In the genomic region with DNA sequence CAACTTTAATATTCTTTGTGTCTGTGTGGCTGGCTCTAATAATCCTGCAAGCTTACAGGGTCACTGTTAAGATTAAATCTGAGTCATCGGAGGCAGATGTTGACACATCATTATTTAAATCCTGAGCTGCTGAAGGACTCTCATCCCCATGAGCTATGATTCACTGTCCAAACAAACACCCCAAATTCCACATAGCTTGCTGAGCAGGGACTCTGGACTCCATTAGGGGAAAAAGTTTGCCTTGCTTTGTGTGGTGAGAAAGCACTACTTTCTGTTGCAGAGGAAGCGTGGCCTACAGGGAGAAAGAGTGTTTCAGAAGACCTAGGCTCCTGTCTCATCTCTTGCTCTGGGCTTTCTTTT, we compare ENCODE assay signal across 1 cellular context.
TF ChIP-seq lines count a peak whose summit lies in the region.

No MANE protein-coding gene starts in this region.

TF ChIP-seq in HepG2, 621 proteins besides CTCF, POLR2A, EP300 and RAD21 (continued from another document and continues in another):
- TF ChIP-seq, protein P1, sequence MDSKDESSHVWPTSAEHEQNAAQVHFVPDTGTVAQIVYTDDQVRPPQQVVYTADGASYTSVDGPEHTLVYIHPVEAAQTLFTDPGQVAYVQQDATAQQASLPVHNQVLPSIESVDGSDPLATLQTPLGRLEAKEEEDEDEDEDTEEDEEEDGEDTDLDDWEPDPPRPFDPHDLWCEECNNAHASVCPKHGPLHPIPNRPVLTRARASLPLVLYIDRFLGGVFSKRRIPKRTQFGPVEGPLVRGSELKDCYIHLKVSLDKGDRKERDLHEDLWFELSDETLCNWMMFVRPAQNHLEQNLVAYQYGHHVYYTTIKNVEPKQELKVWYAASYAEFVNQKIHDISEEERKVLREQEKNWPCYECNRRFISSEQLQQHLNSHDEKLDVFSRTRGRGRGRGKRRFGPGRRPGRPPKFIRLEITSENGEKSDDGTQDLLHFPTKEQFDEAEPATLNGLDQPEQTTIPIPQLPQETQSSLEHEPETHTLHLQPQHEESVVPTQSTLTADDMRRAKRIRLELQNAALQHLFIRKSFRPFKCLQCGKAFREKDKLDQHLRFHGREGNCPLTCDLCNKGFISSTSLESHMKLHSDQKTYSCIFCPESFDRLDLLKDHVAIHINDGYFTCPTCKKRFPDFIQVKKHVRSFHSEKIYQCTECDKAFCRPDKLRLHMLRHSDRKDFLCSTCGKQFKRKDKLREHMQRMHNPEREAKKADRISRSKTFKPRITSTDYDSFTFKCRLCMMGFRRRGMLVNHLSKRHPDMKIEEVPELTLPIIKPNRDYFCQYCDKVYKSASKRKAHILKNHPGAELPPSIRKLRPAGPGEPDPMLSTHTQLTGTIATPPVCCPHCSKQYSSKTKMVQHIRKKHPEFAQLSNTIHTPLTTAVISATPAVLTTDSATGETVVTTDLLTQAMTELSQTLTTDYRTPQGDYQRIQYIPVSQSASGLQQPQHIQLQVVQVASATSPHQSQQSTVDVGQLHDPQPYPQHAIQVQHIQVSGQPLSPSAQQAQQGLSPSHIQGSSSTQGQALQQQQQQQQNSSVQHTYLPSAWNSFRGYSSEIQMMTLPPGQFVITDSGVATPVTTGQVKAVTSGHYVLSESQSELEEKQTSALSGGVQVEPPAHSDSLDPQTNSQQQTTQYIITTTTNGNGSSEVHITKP (CRISPR knock-in tag; IDR thresholded peaks at IDR 0.05; ENCODE audit: low read depth), result peak; percentile 42; the same call in 1 of the 2 replicates
- TF ChIP-seq ZNF567 (CRISPR knock-in tag; IDR thresholded peaks at IDR 0.05; ENCODE audit: borderline replicate concordance), result no peak
- TF ChIP-seq ZNF850 (CRISPR knock-in tag; conservative IDR thresholded peaks at IDR 0.05), result no peak
- TF ChIP-seq ZKSCAN5 (CRISPR knock-in tag; IDR thresholded peaks at IDR 0.05), result no peak
- peak; percentile 41; the same call in 1 of the 2 replicates for TF ChIP-seq NFE2L2 (IDR thresholded peaks at IDR 0.05; ENCODE audit: low read length)
- 0 out of 2 replicates have a peak, but pooled peaks have one; percentile 16 for TF ChIP-seq ZNF629 (CRISPR knock-in tag; conservative IDR thresholded peaks at IDR 0.05)
- peak; percentile 91 for TF ChIP-seq SMARCE1 (IDR thresholded peaks at IDR 0.05; ENCODE audit: borderline replicate concordance)
- TF ChIP-seq, protein P2, sequence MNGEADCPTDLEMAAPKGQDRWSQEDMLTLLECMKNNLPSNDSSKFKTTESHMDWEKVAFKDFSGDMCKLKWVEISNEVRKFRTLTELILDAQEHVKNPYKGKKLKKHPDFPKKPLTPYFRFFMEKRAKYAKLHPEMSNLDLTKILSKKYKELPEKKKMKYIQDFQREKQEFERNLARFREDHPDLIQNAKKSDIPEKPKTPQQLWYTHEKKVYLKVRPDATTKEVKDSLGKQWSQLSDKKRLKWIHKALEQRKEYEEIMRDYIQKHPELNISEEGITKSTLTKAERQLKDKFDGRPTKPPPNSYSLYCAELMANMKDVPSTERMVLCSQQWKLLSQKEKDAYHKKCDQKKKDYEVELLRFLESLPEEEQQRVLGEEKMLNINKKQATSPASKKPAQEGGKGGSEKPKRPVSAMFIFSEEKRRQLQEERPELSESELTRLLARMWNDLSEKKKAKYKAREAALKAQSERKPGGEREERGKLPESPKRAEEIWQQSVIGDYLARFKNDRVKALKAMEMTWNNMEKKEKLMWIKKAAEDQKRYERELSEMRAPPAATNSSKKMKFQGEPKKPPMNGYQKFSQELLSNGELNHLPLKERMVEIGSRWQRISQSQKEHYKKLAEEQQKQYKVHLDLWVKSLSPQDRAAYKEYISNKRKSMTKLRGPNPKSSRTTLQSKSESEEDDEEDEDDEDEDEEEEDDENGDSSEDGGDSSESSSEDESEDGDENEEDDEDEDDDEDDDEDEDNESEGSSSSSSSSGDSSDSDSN (CRISPR knock-in tag; IDR thresholded peaks at IDR 0.05), result no peak
- TF ChIP-seq GABPB1 (CRISPR knock-in tag; IDR thresholded peaks at IDR 0.05), result no peak
- TF ChIP-seq, protein P3, sequence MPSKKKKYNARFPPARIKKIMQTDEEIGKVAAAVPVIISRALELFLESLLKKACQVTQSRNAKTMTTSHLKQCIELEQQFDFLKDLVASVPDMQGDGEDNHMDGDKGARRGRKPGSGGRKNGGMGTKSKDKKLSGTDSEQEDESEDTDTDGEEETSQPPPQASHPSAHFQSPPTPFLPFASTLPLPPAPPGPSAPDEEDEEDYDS (CRISPR knock-in tag; IDR thresholded peaks at IDR 0.05), result peak; percentile 56; the same call in 1 of the 2 replicates
- TF ChIP-seq SKI (IDR thresholded peaks at IDR 0.05; ENCODE audit: partially characterized antibody), result peak; percentile 50
- TF ChIP-seq ZNF446 (CRISPR knock-in tag; IDR thresholded peaks at IDR 0.05), result no peak
- peak; percentile 54; the same call in 1 of the 2 replicates for TF ChIP-seq TCF7 (IDR thresholded peaks at IDR 0.05; ENCODE audit: low read depth)
- TF ChIP-seq NONO (IDR thresholded peaks at IDR 0.05), result no peak
- TF ChIP-seq NONO (CRISPR knock-in tag; conservative IDR thresholded peaks at IDR 0.05), result peak; percentile 64; the same call in 1 of the 2 replicates
- peak; percentile 83; the same call in 1 of the 2 replicates for TF ChIP-seq ZSCAN9 (CRISPR knock-in tag; IDR thresholded peaks at IDR 0.05; ENCODE audit: borderline replicate concordance)
- no peak for TF ChIP-seq ZNF550 (CRISPR knock-in tag; IDR thresholded peaks at IDR 0.05; ENCODE audit: borderline replicate concordance)
- TF ChIP-seq SRF (IDR thresholded peaks at IDR 0.05; ENCODE audit: low read depth, low read length), result peak; percentile 15; the same call in 1 of the 2 replicates
- peak; percentile 61; the same call in 1 of the 2 replicates for TF ChIP-seq MEIS1 (CRISPR knock-in tag; IDR thresholded peaks at IDR 0.05; ENCODE audit: borderline replicate concordance)
- TF ChIP-seq NFYC (CRISPR knock-in tag; IDR thresholded peaks at IDR 0.05), result no peak; the same call in 1 of the 2 replicates
- 0 out of 2 replicates have a peak, but pooled peaks have one; percentile 34 for TF ChIP-seq ZMYM3 (CRISPR knock-in tag; IDR thresholded peaks at IDR 0.05)
- TF ChIP-seq CCDC6 (CRISPR knock-in tag; IDR thresholded peaks at IDR 0.05), result peak; percentile 37; the same call in 1 of the 2 replicates
- peak; percentile 38; the same call in 1 of the 2 replicates for TF ChIP-seq CBX5 (CRISPR knock-in tag; IDR thresholded peaks at IDR 0.05; ENCODE audit: borderline replicate concordance)
- TF ChIP-seq, protein P4, sequence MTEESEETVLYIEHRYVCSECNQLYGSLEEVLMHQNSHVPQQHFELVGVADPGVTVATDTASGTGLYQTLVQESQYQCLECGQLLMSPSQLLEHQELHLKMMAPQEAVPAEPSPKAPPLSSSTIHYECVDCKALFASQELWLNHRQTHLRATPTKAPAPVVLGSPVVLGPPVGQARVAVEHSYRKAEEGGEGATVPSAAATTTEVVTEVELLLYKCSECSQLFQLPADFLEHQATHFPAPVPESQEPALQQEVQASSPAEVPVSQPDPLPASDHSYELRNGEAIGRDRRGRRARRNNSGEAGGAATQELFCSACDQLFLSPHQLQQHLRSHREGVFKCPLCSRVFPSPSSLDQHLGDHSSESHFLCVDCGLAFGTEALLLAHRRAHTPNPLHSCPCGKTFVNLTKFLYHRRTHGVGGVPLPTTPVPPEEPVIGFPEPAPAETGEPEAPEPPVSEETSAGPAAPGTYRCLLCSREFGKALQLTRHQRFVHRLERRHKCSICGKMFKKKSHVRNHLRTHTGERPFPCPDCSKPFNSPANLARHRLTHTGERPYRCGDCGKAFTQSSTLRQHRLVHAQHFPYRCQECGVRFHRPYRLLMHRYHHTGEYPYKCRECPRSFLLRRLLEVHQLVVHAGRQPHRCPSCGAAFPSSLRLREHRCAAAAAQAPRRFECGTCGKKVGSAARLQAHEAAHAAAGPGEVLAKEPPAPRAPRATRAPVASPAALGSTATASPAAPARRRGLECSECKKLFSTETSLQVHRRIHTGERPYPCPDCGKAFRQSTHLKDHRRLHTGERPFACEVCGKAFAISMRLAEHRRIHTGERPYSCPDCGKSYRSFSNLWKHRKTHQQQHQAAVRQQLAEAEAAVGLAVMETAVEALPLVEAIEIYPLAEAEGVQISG (CRISPR knock-in tag; IDR thresholded peaks at IDR 0.05), result peak; percentile 56
- TF ChIP-seq MEF2D (CRISPR knock-in tag; IDR thresholded peaks at IDR 0.05), result 0 out of 2 replicates have a peak, but pooled peaks have one; percentile 55
- no peak for TF ChIP-seq IKZF1 (IDR thresholded peaks at IDR 0.05)
- peak; percentile 96 for TF ChIP-seq HMG20B (CRISPR knock-in tag; conservative IDR thresholded peaks at IDR 0.05)
- TF ChIP-seq SCMH1 (CRISPR knock-in tag; IDR thresholded peaks at IDR 0.05; ENCODE audit: borderline replicate concordance), result no peak
- no peak for TF ChIP-seq ZNF510 (CRISPR knock-in tag; IDR thresholded peaks at IDR 0.05; ENCODE audit: low read depth)
- no peak for TF ChIP-seq ZNF543 (CRISPR knock-in tag; IDR thresholded peaks at IDR 0.05)
- TF ChIP-seq NR2F6 (IDR thresholded peaks at IDR 0.05), result peak; percentile 81
- TF ChIP-seq NR2F6 (CRISPR knock-in tag; IDR thresholded peaks at IDR 0.05), result peak; percentile 89
- TF ChIP-seq, protein P5, sequence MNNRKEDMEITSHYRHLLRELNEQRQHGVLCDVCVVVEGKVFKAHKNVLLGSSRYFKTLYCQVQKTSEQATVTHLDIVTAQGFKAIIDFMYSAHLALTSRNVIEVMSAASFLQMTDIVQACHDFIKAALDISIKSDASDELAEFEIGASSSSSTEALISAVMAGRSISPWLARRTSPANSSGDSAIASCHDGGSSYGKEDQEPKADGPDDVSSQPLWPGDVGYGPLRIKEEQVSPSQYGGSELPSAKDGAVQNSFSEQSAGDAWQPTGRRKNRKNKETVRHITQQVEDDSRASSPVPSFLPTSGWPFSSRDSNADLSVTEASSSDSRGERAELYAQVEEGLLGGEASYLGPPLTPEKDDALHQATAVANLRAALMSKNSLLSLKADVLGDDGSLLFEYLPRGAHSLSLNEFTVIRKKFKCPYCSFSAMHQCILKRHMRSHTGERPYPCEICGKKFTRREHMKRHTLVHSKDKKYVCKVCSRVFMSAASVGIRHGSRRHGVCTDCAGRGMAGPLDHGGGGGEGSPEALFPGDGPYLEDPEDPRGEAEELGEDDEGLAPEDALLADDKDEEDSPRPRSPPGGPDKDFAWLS (CRISPR knock-in tag; IDR thresholded peaks at IDR 0.05; ENCODE audit: borderline replicate concordance), result 0 out of 2 replicates have a peak, but pooled peaks have one; percentile 87
- no peak for TF ChIP-seq ATAD3A (CRISPR knock-in tag; IDR thresholded peaks at IDR 0.05)
- TF ChIP-seq SYNCRIP (IDR thresholded peaks at IDR 0.05; ENCODE audit: insufficient read depth, low read depth, low read length), result no peak
- no peak for TF ChIP-seq ZNF678 (CRISPR knock-in tag; IDR thresholded peaks at IDR 0.05)
- TF ChIP-seq SOX5 (CRISPR knock-in tag; IDR thresholded peaks at IDR 0.05; ENCODE audit: borderline replicate concordance), result peak; percentile 88
- 0 out of 2 replicates have a peak, but pooled peaks have one; percentile 38 for TF ChIP-seq MXD4 (CRISPR knock-in tag; IDR thresholded peaks at IDR 0.05)
- TF ChIP-seq ZNF234 (CRISPR knock-in tag; conservative IDR thresholded peaks at IDR 0.05), result no peak
- TF ChIP-seq KDM1A (CRISPR knock-in tag; IDR thresholded peaks at IDR 0.05), result peak; percentile 58; the same call in 1 of the 2 replicates
- TF ChIP-seq MED1 (CRISPR knock-in tag; IDR thresholded peaks at IDR 0.05), result peak; percentile 84
- no peak for TF ChIP-seq RBM22 (optimal IDR thresholded peaks at IDR 0.05; ENCODE audit: low read length)
- TF ChIP-seq, protein P6, sequence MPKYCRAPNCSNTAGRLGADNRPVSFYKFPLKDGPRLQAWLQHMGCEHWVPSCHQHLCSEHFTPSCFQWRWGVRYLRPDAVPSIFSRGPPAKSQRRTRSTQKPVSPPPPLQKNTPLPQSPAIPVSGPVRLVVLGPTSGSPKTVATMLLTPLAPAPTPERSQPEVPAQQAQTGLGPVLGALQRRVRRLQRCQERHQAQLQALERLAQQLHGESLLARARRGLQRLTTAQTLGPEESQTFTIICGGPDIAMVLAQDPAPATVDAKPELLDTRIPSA (CRISPR knock-in tag; IDR thresholded peaks at IDR 0.05; ENCODE audit: borderline replicate concordance), result no peak
- TF ChIP-seq SALL1 (CRISPR knock-in tag; IDR thresholded peaks at IDR 0.05), result peak; percentile 90
- peak; percentile 76; the same call in 1 of the 2 replicates for TF ChIP-seq MIER3 (CRISPR knock-in tag; IDR thresholded peaks at IDR 0.05; ENCODE audit: borderline replicate concordance)
- TF ChIP-seq, protein P7, sequence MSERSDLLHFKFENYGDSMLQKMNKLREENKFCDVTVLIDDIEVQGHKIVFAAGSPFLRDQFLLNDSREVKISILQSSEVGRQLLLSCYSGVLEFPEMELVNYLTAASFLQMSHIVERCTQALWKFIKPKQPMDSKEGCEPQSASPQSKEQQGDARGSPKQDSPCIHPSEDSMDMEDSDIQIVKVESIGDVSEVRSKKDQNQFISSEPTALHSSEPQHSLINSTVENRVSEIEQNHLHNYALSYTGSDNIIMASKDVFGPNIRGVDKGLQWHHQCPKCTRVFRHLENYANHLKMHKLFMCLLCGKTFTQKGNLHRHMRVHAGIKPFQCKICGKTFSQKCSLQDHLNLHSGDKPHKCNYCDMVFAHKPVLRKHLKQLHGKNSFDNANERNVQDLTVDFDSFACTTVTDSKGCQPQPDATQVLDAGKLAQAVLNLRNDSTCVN (CRISPR knock-in tag; IDR thresholded peaks at IDR 0.05; ENCODE audit: borderline replicate concordance), result no peak
- TF ChIP-seq, protein P8, sequence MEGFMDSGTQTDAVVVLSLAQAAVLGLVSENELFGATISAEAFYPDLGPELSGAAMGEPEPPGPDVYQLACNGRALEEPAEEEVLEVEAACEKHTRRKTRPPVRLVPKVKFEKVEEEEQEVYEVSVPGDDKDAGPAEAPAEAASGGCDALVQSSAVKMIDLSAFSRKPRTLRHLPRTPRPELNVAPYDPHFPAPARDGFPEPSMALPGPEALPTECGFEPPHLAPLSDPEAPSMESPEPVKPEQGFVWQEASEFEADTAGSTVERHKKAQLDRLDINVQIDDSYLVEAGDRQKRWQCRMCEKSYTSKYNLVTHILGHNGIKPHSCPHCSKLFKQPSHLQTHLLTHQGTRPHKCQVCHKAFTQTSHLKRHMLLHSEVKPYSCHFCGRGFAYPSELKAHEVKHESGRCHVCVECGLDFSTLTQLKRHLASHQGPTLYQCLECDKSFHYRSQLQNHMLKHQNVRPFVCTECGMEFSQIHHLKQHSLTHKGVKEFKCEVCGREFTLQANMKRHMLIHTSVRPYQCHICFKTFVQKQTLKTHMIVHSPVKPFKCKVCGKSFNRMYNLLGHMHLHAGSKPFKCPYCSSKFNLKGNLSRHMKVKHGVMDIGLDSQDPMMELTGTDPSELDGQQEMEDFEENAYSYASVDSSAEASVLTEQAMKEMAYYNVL (CRISPR knock-in tag; IDR thresholded peaks at IDR 0.05; ENCODE audit: borderline replicate concordance), result peak; percentile 60; the same call in 1 of the 2 replicates
- TF ChIP-seq ZSCAN21 (CRISPR knock-in tag; IDR thresholded peaks at IDR 0.05; ENCODE audit: borderline replicate concordance), result no peak
- TF ChIP-seq, protein P9, sequence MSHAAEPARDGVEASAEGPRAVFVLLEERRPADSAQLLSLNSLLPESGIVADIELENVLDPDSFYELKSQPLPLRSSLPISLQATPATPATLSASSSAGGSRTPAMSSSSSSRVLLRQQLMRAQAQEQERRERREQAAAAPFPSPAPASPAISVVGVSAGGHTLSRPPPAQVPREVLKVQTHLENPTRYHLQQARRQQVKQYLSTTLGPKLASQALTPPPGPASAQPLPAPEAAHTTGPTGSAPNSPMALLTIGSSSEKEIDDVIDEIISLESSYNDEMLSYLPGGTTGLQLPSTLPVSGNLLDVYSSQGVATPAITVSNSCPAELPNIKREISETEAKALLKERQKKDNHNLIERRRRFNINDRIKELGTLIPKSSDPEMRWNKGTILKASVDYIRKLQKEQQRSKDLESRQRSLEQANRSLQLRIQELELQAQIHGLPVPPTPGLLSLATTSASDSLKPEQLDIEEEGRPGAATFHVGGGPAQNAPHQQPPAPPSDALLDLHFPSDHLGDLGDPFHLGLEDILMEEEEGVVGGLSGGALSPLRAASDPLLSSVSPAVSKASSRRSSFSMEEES (CRISPR knock-in tag; IDR thresholded peaks at IDR 0.05), result peak; percentile 72
- TF ChIP-seq XBP1 (CRISPR knock-in tag; IDR thresholded peaks at IDR 0.05), result no peak
- TF ChIP-seq CBFB (CRISPR knock-in tag; IDR thresholded peaks at IDR 0.05), result no peak
